In the genomic region with DNA sequence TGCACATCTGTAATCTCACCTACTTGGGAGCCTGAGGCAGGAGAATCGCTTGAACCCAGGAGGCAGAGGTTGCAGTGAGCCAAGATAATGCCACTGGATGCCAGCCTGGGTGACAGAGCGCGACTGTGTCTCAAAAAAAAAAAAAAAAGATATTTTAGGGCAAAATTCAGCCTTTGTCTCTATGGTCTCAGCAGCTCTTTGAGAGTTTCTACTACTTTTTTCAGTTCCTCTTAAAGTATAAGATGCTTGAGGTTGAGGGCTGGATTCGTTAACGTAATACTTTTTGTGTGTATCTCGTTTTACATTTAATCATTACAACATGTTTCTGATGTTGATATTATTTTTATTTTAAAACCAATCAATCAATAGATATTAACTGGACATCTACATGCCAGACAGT, we compare ENCODE assay signal across 18 cellular contexts.
A peak's percentile ranks its signal among the peaks of the same experiment; 100 is the strongest.
DNase-seq lines count a peak whose midpoint lies in the region; ATAC-seq and TF ChIP-seq lines count a peak whose summit lies in the region.
"Had no signal": no experiment of that assay in that cellular context is flagged by ENCODE, and none has a peak within 500 bp of the region (broad histone marks: within the 10 kb centered on the region; RNA-seq: fewer than 3 reads in every experiment).

No MANE protein-coding gene starts in this region.

- CTCF ChIA-PET in activated B cell treated with CpG ODN at 0.5 μM for 24 hours (lab: Charles Lee): no interaction called here

- H3K4me1 Mint-ChIP-seq in activated B cell treated with CpG ODN at 0.5 μM for 24 hours: peaks cover 14% of the 10 kb centered on the region

- intact Hi-C loops in activated B cell treated with CpG ODN at 0.5 μM for 24 hours (cut with micrococcal nuclease): loop anchor here (2.0 kb wide), 1 partner anchor 20 kb away; no protein-coding TSS in a partner anchor

- no peak overlapping the region for H3K4me3 Mint-ChIP-seq in activated B cell treated with CpG ODN at 0.5 μM for 24 hours

- H3K9me3 Mint-ChIP-seq in activated B cell treated with CpG ODN at 0.5 μM for 24 hours: peaks cover 4% of the 10 kb centered on the region

- POLR2A ChIA-PET in activated B cell treated with CpG ODN at 0.5 μM for 24 hours (lab: Charles Lee): no interaction called here

- no peaks in the 10 kb centered on the region for H3K36me3 Mint-ChIP-seq in activated B cell treated with CpG ODN at 0.5 μM for 24 hours (ENCODE audit: low read depth)

- H3K27me3 Mint-ChIP-seq in activated B cell treated with CpG ODN at 0.5 μM for 24 hours: no peaks in the 10 kb centered on the region
- H3K27me3 Mint-ChIP-seq: progenitor cell of endocrine pancreas had no signal

- H3K27ac Mint-ChIP-seq in activated B cell treated with CpG ODN at 0.5 μM for 24 hours: peak overlapping the region; percentile 7
- H3K27ac Mint-ChIP-seq: progenitor cell of endocrine pancreas had no signal

- TF ChIP-seq CTCF in activated B cell treated with CpG ODN at 0.5 μM for 24 hours (IDR thresholded peaks at IDR 0.05): no peak
- TF ChIP-seq CTCF in GM10266 (IDR thresholded peaks at IDR 0.05; ENCODE audit: control insufficient read depth, insufficient read depth, low read depth, missing control alignments): no peak

- ATAC-seq in GM18858 (IDR thresholded peaks at IDR 0.05; ENCODE audit: unreplicated experiment) (peak; percentile 85), GM21529 (IDR thresholded peaks at IDR 0.05; ENCODE audit: unreplicated experiment) (peak; percentile 80), HG03097 (IDR thresholded peaks at IDR 0.05; ENCODE audit: low FRiP score, unreplicated experiment) (peak; percentile 65), activated B cell treated with CpG ODN at 0.5 μM for 24 hours (ENCODE audit: low read depth) (peak; percentile 71)
- ATAC-seq: HCT116 had no signal

- DNase-seq in activated B cell treated with CpG ODN at 0.5 μM for 24 hours: no peak
- DNase-seq in hypothalamus (lab: John Stamatoyannopoulos, UW): no peak
- DNase-seq in GM10266 (ENCODE audit: extremely low spot score): no peak
- DNase-seq in SIG-M5 treated with dmso at 0.1 percent for 504 hours (lab: John Stamatoyannopoulos, UW; ENCODE audit: unreplicated experiment): no peak
- DNase-seq in NCI-H2227 treated with DMSO at 0.1 percent for 48 hours (lab: John Stamatoyannopoulos, UW): no peak
- DNase-seq: brain microvascular endothelial cell, DMS 273 treated with DMSO at 0.1 percent for 48 hours, Karpas-422, left ventricle myocardium inferior, NCI-H146, NCI-H524, PC-9, WERI-Rb-1 had no signal
